ENCODE assay signal across 22 cellular contexts in the genomic region with DNA sequence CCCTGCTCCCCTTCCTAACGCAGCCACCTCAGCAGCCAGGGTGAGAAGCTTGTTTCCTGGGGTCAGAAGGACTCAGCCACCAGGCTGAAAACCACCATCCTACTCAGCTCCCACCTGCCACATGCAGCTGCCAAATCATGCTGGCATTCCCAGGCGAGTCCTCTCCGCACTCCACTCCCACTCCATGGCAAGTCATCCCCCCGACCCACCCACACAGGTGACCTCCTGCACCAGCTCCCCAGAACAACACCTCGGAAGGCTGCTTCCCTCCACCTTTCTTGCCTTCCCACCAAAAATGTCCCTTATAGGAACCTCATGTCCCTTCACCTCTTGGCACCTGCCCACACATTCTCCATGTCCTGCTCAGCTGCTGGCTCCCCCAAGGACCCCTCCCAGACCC. TPM values are rescaled to one million over a fixed set of nuclear protein-coding genes. Genes with fewer than 3 reads are reported as not detected.
DNase-seq lines count a peak whose midpoint lies in the region; ATAC-seq and TF ChIP-seq lines count a peak whose summit lies in the region.
"Had no signal": no experiment of that assay in that cellular context is flagged by ENCODE, and none has a peak within 500 bp of the region (broad histone marks: within the 10 kb centered on the region; RNA-seq: fewer than 3 reads in every experiment).

No MANE protein-coding gene starts in this region.

- no peaks in the 10 kb centered on the region for H3K9me3 Mint-ChIP-seq in activated naive CD4-positive, alpha-beta T cell treated with anti-CD3 and anti-CD28 coated beads, Interleukin-2, amount 50 U/mL, for 72 hours
- no peaks in the 10 kb centered on the region for H3K9me3 Mint-ChIP-seq in memory B cell
- H3K9me3 Mint-ChIP-seq in stimulated activated naive CD8-positive, alpha-beta T cell treated with anti-CD3 and anti-CD28 coated beads, Interleukin-15, amount 100 ng/mL, for 72 hours = no peaks in the 10 kb centered on the region
- H3K9me3 Mint-ChIP-seq: nephron had no signal

- no peak overlapping the region for H3K4me3 Mint-ChIP-seq in memory B cell
- H3K4me3 Mint-ChIP-seq in stimulated activated naive CD8-positive, alpha-beta T cell treated with anti-CD3 and anti-CD28 coated beads, Interleukin-15, amount 100 ng/mL, for 72 hours = no peak overlapping the region

- intact Hi-C loops in psoas muscle (cut with DNase I) = no loop called here

- no peak for ATAC-seq in activated naive CD4-positive, alpha-beta T cell treated with anti-CD3 and anti-CD28 coated beads, Interleukin-2, amount 50 U/mL, for 72 hours
- ATAC-seq in memory B cell (ENCODE audit: low read depth) (no peak), psoas muscle (no peak)
- no peak for ATAC-seq in stimulated activated naive CD8-positive, alpha-beta T cell treated with anti-CD3 and anti-CD28 coated beads, Interleukin-15, amount 100 ng/mL, for 72 hours
- ATAC-seq: heart right ventricle had no signal

- peak overlapping the region; percentile 4 to 39 for H3K27ac Mint-ChIP-seq in activated naive CD4-positive, alpha-beta T cell treated with anti-CD3 and anti-CD28 coated beads, Interleukin-2, amount 50 U/mL, for 72 hours
- H3K27ac Mint-ChIP-seq in memory B cell = peak overlapping the region; percentile 45
- peak overlapping the region; percentile 48 to 49 for H3K27ac Mint-ChIP-seq in stimulated activated naive CD8-positive, alpha-beta T cell treated with anti-CD3 and anti-CD28 coated beads, Interleukin-15, amount 100 ng/mL, for 72 hours

- H3K27ac ChIP-seq in RWPE1 (peak overlapping the region; percentile 57), psoas muscle (no peak overlapping the region)
- H3K27ac ChIP-seq: heart right ventricle, HL-60, upper lobe of left lung had no signal

- peaks cover 13 to 65% of the 10 kb centered on the region in 2 donors for H3K36me3 ChIP-seq in psoas muscle (ENCODE audit: insufficient read depth in 1 of 2, low read depth in 1 of 2)

- H3K4me1 Mint-ChIP-seq in memory B cell = peaks cover 29% of the 10 kb centered on the region
- peaks cover 44% of the 10 kb centered on the region for H3K4me1 Mint-ChIP-seq in stimulated activated naive CD8-positive, alpha-beta T cell treated with anti-CD3 and anti-CD28 coated beads, Interleukin-15, amount 100 ng/mL, for 72 hours

- CTCF ChIA-PET in RWPE1 (lab: Yijun Ruan, JAX) = interaction anchor here (1.1 kb wide), 1 partner anchor 38 kb away, joined by 3 read pairs; no protein-coding TSS in a partner anchor
- CTCF ChIA-PET in GM10248 (lab: Yijun Ruan, JAX) = interaction anchor here (1.1 to 1.2 kb wide), 2 partner anchors 10 to 12 kb away, joined by 3 to 4 read pairs; no protein-coding TSS in a partner anchor

- no peak for DNase-seq in activated naive CD4-positive, alpha-beta T cell treated with anti-CD3 and anti-CD28 coated beads, Interleukin-2, amount 50 U/mL, for 72 hours (ENCODE audit: low spot score in 2 of 2)
- no peak for DNase-seq in activated naive CD4-positive, alpha-beta T cell (lab: John Stamatoyannopoulos, UW)
- DNase-seq in RWPE1 (ENCODE audit: low spot score) (no peak), memory B cell (ENCODE audit: low spot score in 2 of 2) (no peak), psoas muscle (no peak), GM10248 (ENCODE audit: extremely low spot score) (no peak)
- no peak for DNase-seq in stimulated activated naive CD8-positive, alpha-beta T cell treated with anti-CD3 and anti-CD28 coated beads, Interleukin-15, amount 100 ng/mL, for 72 hours
- DNase-seq in stimulated activated CD4-positive, alpha-beta T cell treated with anti-CD3 and anti-CD28 coated beads, Interleukin-15, amount 100 ng/mL, for 24 hours = no peak
- DNase-seq: COR-L47; effector memory CD4-positive, alpha-beta T cell; EL; heart right ventricle; islet precursor cell; KBM-7; NCI-H2029; NCI-H446 treated with DMSO at 0.1 percent for 48 hours; stimulated activated naive CD4-positive, alpha-beta T cell; upper lobe of left lung had no signal

- 75 to 86% (median 79%) methylated on average over 5 of the region's 5 CpGs for WGBS in psoas muscle, 3 donors

- TF ChIP-seq CTCF in RWPE1 (conservative IDR thresholded peaks at IDR 0.05; ENCODE audit: low read depth) (no peak), psoas muscle (IDR thresholded peaks at IDR 0.05) (no peak), GM10248 (IDR thresholded peaks at IDR 0.05; ENCODE audit: control extremely low read depth, extremely low read depth, low read depth, missing control alignments) (no peak)

- peaks cover 31 to 42% of the 10 kb centered on the region in 2 donors for H3K36me3 Mint-ChIP-seq in activated naive CD4-positive, alpha-beta T cell treated with anti-CD3 and anti-CD28 coated beads, Interleukin-2, amount 50 U/mL, for 72 hours
- H3K36me3 Mint-ChIP-seq in memory B cell = peaks cover 18% of the 10 kb centered on the region

- H3K27me3 Mint-ChIP-seq in memory B cell = no peaks in the 10 kb centered on the region
- no peaks in the 10 kb centered on the region for H3K27me3 Mint-ChIP-seq in stimulated activated naive CD8-positive, alpha-beta T cell treated with anti-CD3 and anti-CD28 coated beads, Interleukin-15, amount 100 ng/mL, for 72 hours

- no peaks in the 10 kb centered on the region for H3K27me3 ChIP-seq in psoas muscle (ENCODE audit: insufficient read depth in 3 of 3, low read length in 2 of 3)
- H3K27me3 ChIP-seq: ascending aorta, heart right ventricle, upper lobe of left lung had no signal

- H3K4me1 ChIP-seq in psoas muscle = peaks cover 23% of the 10 kb centered on the region

- no peaks in the 10 kb centered on the region for H3K9me3 ChIP-seq in psoas muscle
- H3K9me3 ChIP-seq: ascending aorta, heart right ventricle, upper lobe of left lung had no signal

- no peak overlapping the region for H3K4me3 ChIP-seq in psoas muscle
- H3K4me3 ChIP-seq: ascending aorta, heart right ventricle, lung, upper lobe of left lung had no signal

- POLR2A ChIA-PET in RWPE1 (lab: Yijun Ruan, JAX; ENCODE audit: low non-redundant PET) (interaction anchor here (1.2 kb wide), 1 partner anchor 11 kb away, joined by 3 read pairs; no protein-coding TSS in a partner anchor), GM10248 (lab: Yijun Ruan, JAX) (interaction anchor here (0.7 to 1.7 kb wide), 3 partner anchors 11 to 337 kb away, joined by 3 to 5 read pairs (median 4); no protein-coding TSS in a partner anchor)

RNA-seq across cellular contexts. Expression of a gene that starts 4.6 kb away (rescaled TPM):
- total RNA-seq in activated naive CD4-positive, alpha-beta T cell treated with anti-CD3 and anti-CD28 coated beads, Interleukin-2, amount 50 U/mL, for 72 hours = 100 to 1,000 TPM; 101 to 148 TPM
- 100 to 1,000 TPM; 131 to 174 (median 172) TPM for total RNA-seq in psoas muscle
- 100 to 1,000 TPM; 257 to 437 (median 436) TPM for polyA plus RNA-seq in psoas muscle

RNA-seq across cellular contexts. Expression of a gene that starts 5.0 kb away (rescaled TPM):
- 100 to 1,000 TPM; 131 to 135 TPM for total RNA-seq in activated naive CD4-positive, alpha-beta T cell treated with anti-CD3 and anti-CD28 coated beads, Interleukin-2, amount 50 U/mL, for 72 hours
- total RNA-seq in psoas muscle = 10 to 100 TPM; 30.2 to 49.1 (median 39.8) TPM
- polyA plus RNA-seq in psoas muscle = 100 to 1,000 TPM in 1 of 3 donors, 10 to 100 TPM in 2; 46.8 to 115 (median 88.0) TPM

RNA-seq across cellular contexts. Expression of a gene that starts 29.2 kb away (rescaled TPM):
- total RNA-seq in activated naive CD4-positive, alpha-beta T cell treated with anti-CD3 and anti-CD28 coated beads, Interleukin-2, amount 50 U/mL, for 72 hours = 100 to 1,000 TPM; 254 to 333 TPM
- total RNA-seq in psoas muscle = 10 to 100 TPM; 12.9 to 19.1 (median 15.7) TPM
- polyA plus RNA-seq in psoas muscle = 10 to 100 TPM; 20.0 to 61.5 (median 25.9) TPM

RNA-seq across cellular contexts. Expression of a gene that starts 34.8 kb away (rescaled TPM):
- total RNA-seq in activated naive CD4-positive, alpha-beta T cell treated with anti-CD3 and anti-CD28 coated beads, Interleukin-2, amount 50 U/mL, for 72 hours = 1 to 10 TPM; 4.4 to 4.5 TPM
- 1 to 10 TPM; 2.7 to 9.2 (median 4.6) TPM for total RNA-seq in psoas muscle
- polyA plus RNA-seq in psoas muscle = 1 to 10 TPM; 5.0 to 8.1 (median 5.6) TPM

RNA-seq across cellular contexts. Expression of a gene that starts 35.0 kb away (rescaled TPM):
- total RNA-seq in activated naive CD4-positive, alpha-beta T cell treated with anti-CD3 and anti-CD28 coated beads, Interleukin-2, amount 50 U/mL, for 72 hours = 10 to 100 TPM; 47.5 to 62.1 TPM
- 10 to 100 TPM; 21.3 to 42.4 (median 28.6) TPM for total RNA-seq in psoas muscle
- 10 to 100 TPM; 35.6 to 46.4 (median 36.5) TPM for polyA plus RNA-seq in psoas muscle

Comparison
In these comparisons a context has a peak if more than half of its experiments do, and no peak if none do; other contexts are left out.
1. RNA of a gene that starts 29.2 kb away (total RNA-seq): 254 to 333 TPM in activated naive CD4-positive, alpha-beta T cell treated with anti-CD3 and anti-CD28 coated beads, Interleukin-2, amount 50 U/mL, for 72 hours; 12.9 to 19.1 TPM in psoas muscle; every median in the first group is over 10 times any median in the second.
2. Peak in every context shown above with its lines, with median percentiles within 50 percentile points of each other: H3K27ac Mint-ChIP-seq.